Comparison of ENCODE assay signal across 10 cellular contexts in genomic region chr1:218986816-218987215, GRCh38.
"Had no signal": no experiment of that assay in that cellular context is flagged by ENCODE, and none has a peak within 500 bp of the region (broad histone marks: within the 10 kb centered on the region; RNA-seq: fewer than 3 reads in every experiment).

No MANE protein-coding gene starts in this region.

- H3K4me3 ChIP-seq: GM23338 had no signal

- H3K4me2 ChIP-seq: GM23338, KMS-11 had no signal

- FAIRE-seq: H1, H54 had no signal

- H3K27ac ChIP-seq: KMS-11 had no signal

- H3K9me3 Mint-ChIP-seq: HFFc6 had no signal

- H3K4me1 Mint-ChIP-seq: GM23338, H9 had no signal

- H3K4me3 Mint-ChIP-seq: GM23338, H9, HFFc6 had no signal

- DNase-seq: H9, HCEC 1CT, HFFc6, IMR-90, Karpas-422, KBM-7 had no signal

- ATAC-seq: GM23338 had no signal

- H3K27ac Mint-ChIP-seq: GM23338, H9, HFFc6 had no signal

- H2AFZ ChIP-seq: GM23338 had no signal

- H3K9ac ChIP-seq: KMS-11 had no signal
